Comparison of ENCODE assay signal across 9 cellular contexts in the genomic region with DNA sequence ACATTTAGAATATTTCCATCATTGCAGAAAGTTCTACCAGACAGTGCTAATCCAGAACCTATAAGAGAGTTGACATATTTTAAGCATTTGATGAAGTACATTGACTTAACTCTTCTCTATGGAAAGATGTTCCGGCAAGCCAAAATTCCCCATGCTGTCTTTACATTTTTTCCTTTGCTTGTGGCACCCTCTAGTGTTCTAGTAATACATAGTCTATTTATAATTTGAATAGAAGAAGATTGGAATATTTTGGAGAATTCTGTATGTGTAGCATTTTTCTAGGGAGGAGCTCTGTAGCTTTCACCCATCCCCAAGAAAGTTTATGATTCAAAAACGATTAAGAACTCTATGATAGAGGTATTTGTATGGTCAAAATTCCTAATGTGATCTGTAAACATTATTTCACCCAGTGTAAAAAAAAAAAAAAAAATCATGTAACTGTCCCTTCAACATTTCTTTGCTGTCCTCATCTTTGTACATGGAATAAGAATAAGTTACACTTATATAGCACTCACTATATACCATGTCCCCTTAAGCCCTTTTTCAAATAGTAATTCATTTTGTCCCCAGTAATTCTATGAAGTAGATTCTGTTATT. TPM values are rescaled to one million over a fixed set of nuclear protein-coding genes. Genes with fewer than 3 reads are reported as not detected.
DNase-seq lines count a peak whose midpoint lies in the region; ATAC-seq and TF ChIP-seq lines count a peak whose summit lies in the region.
"Had no signal": no experiment of that assay in that cellular context is flagged by ENCODE, and none has a peak within 500 bp of the region (broad histone marks: within the 10 kb centered on the region; RNA-seq: fewer than 3 reads in every experiment).

No MANE protein-coding gene starts in this region.

- CTCF ChIA-PET in IMR-90 (lab: Yijun Ruan, JAX) = interaction anchor here (0.6 to 2.5 kb wide), 6 partner anchors 26 to 431 kb away, joined by 3 to 12 read pairs (median 4); no protein-coding TSS in a partner anchor

- ATAC-seq in IMR-90 (ENCODE audit: low read depth) = peak; percentile 55
- no peak for ATAC-seq in mucosa of descending colon
- ATAC-seq in HG03135 (IDR thresholded peaks at IDR 0.05; ENCODE audit: unreplicated experiment) = no peak

- H3K4me2 ChIP-seq in IMR-90 (ENCODE audit: low read depth, low read length) = no peak overlapping the region

- in situ Hi-C loops in IMR-90 (cut with MboI; ENCODE audit: low sequenced_read_pairs) = loop anchor here (10.0 kb wide), 1 partner anchor 430 kb away; no protein-coding TSS in a partner anchor

- no peak overlapping the region for H4K91ac ChIP-seq in IMR-90 (ENCODE audit: insufficient read depth, low read depth, low read length)

- H3K79me1 ChIP-seq in IMR-90 (ENCODE audit: low read depth in 1 of 2, low read length in 2 of 2) = peaks cover 34 to 40% of the 10 kb centered on the region in 2 experiments

- no peak overlapping the region for H3K56ac ChIP-seq in IMR-90 (ENCODE audit: extremely low read depth, insufficient read depth, low read length)

- H3K4me1 ChIP-seq in IMR-90 (ENCODE audit: control insufficient read depth, insufficient read depth, low read length) = peaks cover 12% of the 10 kb centered on the region
- no peaks in the 10 kb centered on the region for H3K4me1 ChIP-seq in Peyer's patch
- H3K4me1 ChIP-seq in mucosa of descending colon (ENCODE audit: low read depth) = no peaks in the 10 kb centered on the region

- TF ChIP-seq CTCF in C4-2B (conservative IDR thresholded peaks at IDR 0.05) (peak; percentile 83), IMR-90 (conservative IDR thresholded peaks at IDR 0.05; ENCODE audit: low read depth, low read length) (peak; percentile 67), Peyer's patch (IDR thresholded peaks at IDR 0.05) (peak in 4 of 6 experiments; percentile 25 to 56 (median 44)), retinal pigment epithelial cell (conservative IDR thresholded peaks at IDR 0.05; ENCODE audit: low read depth, low read length) (peak; percentile 48), mucosa of descending colon (IDR thresholded peaks at IDR 0.05) (no peak)

- no peaks in the 10 kb centered on the region for H3K9me1 ChIP-seq in IMR-90 (ENCODE audit: insufficient read depth, low read length)

- no peak overlapping the region for H2AFZ ChIP-seq in IMR-90 (replicated peaks; ENCODE audit: low read length, poor library complexity)

- no peak overlapping the region for H3K18ac ChIP-seq in IMR-90 (ENCODE audit: low read depth, low read length)

- dilution Hi-C loops in IMR-90 (cut with HindIII; ENCODE audit: low sequenced_read_pairs, unreplicated experiment) = no loop called here

- no peak overlapping the region for H3K9ac ChIP-seq in IMR-90 (ENCODE audit: low read depth, low read length)

- H3K9me3 ChIP-seq in IMR-90 (ENCODE audit: control insufficient read depth, insufficient read depth, low read length) = no peaks in the 10 kb centered on the region
- H3K9me3 ChIP-seq in Peyer's patch = no peaks in the 10 kb centered on the region
- no peaks in the 10 kb centered on the region for H3K9me3 ChIP-seq in mucosa of descending colon

- WGBS in IMR-90 (ENCODE audit: extremely low coverage in 2 of 2, insufficient read length in 1 of 2), 2 experiments = no CpG with 5 or more reads among the region's 2 CpGs

- POLR2A ChIA-PET in IMR-90 (lab: Charles Lee; ENCODE audit: unreplicated experiment) = no interaction called here

- peak; percentile 68 for DNase-seq in IMR-90
- no peak for DNase-seq in Peyer's patch
- peak; percentile 47 for DNase-seq in fibroblast of gingiva (ENCODE audit: low read depth)
- peak; percentile 6 for DNase-seq in retinal pigment epithelial cell (ENCODE audit: low read depth)
- no peak for DNase-seq in mucosa of descending colon
- DNase-seq in GM19238 (ENCODE audit: insufficient read length, low spot score) = no peak

- H2AK9ac ChIP-seq in IMR-90 (replicated peaks; ENCODE audit: low read depth, low read length, poor library complexity) = no peak overlapping the region

- TF ChIP-seq POLR2A in IMR-90 (IDR thresholded peaks at IDR 0.05; ENCODE audit: low read depth, low read length) (no peak), Peyer's patch (IDR thresholded peaks at IDR 0.05) (no peak)

- H2BK20ac ChIP-seq in IMR-90 (ENCODE audit: low read depth, low read length) = no peak overlapping the region

- no peak overlapping the region for H4K5ac ChIP-seq in IMR-90 (ENCODE audit: low read depth, low read length)

- no peak overlapping the region for H3K4ac ChIP-seq in IMR-90 (ENCODE audit: low read depth, low read length)

- H2BK15ac ChIP-seq in IMR-90 (ENCODE audit: low read depth, low read length) = no peak overlapping the region

- H3K27me3 ChIP-seq in IMR-90 (ENCODE audit: control insufficient read depth, insufficient read depth, low read length) (no peaks in the 10 kb centered on the region), Peyer's patch (no peaks in the 10 kb centered on the region)

- no TSS peak for BruUV-seq in IMR-90 (replicated peaks; lab: Mats Ljungman, UMichigan)

- H3K23ac ChIP-seq in IMR-90 (ENCODE audit: low read depth, low read length) = no peak overlapping the region

- 0 out of 2 replicates have a peak, but pooled peaks cover 4% of the 10 kb centered on the region for H4K20me1 ChIP-seq in IMR-90 (ENCODE audit: insufficient read depth, low read length)

- no peak overlapping the region for H3K14ac ChIP-seq in IMR-90 (replicated peaks; ENCODE audit: low read depth, low read length)

- no peak overlapping the region for H2BK5ac ChIP-seq in IMR-90 (ENCODE audit: low read depth, low read length, poor library complexity, severe bottlenecking)

- no peak overlapping the region for H3K4me3 ChIP-seq in IMR-90 (ENCODE audit: insufficient read depth, low read depth, low read length)
- no peak overlapping the region for H3K4me3 ChIP-seq in Peyer's patch
- H3K4me3 ChIP-seq in retinal pigment epithelial cell (ENCODE audit: low read length) = no peak overlapping the region
- no peak overlapping the region for H3K4me3 ChIP-seq in mucosa of descending colon

- peak; percentile 73 for TF ChIP-seq RAD21 in IMR-90 (IDR thresholded peaks at IDR 0.05; ENCODE audit: low read length)

- H4K8ac ChIP-seq in IMR-90 (ENCODE audit: low read depth in 2 of 2, low read length in 2 of 2) = no peak overlapping the region

- no peak overlapping the region for H2AK5ac ChIP-seq in IMR-90 (ENCODE audit: low read depth, low read length)

- H3K36me3 ChIP-seq in IMR-90 (ENCODE audit: control insufficient read depth, insufficient read depth, low read length) (no peaks in the 10 kb centered on the region), Peyer's patch (no peaks in the 10 kb centered on the region), mucosa of descending colon (ENCODE audit: low read depth) (no peaks in the 10 kb centered on the region)

- intact Hi-C loops in IMR-90 (cut with micrococcal nuclease) = loop anchor here (1.0 to 2.0 kb wide), 2 partner anchors 277 to 426 kb away; no protein-coding TSS in a partner anchor
- intact Hi-C loops in mucosa of descending colon (cut with DNase I, micrococcal nuclease) = no loop called here

- no peak overlapping the region for H2BK120ac ChIP-seq in IMR-90 (ENCODE audit: low read depth, low read length)

- H3K27ac ChIP-seq in C4-2B = no peak overlapping the region
- H3K27ac ChIP-seq in IMR-90 (ENCODE audit: insufficient read depth, low read length) = no peak overlapping the region
- no peak overlapping the region for H3K27ac ChIP-seq in Peyer's patch
- H3K27ac ChIP-seq: epithelial cell of prostate had no signal

TF ChIP-seq in IMR-90, 13 proteins besides CTCF, POLR2A, EP300 and RAD21:
- TF ChIP-seq SMC3 (IDR thresholded peaks at IDR 0.05; ENCODE audit: low read depth, low read length) = peak; percentile 52
- TF ChIP-seq, protein P1, sequence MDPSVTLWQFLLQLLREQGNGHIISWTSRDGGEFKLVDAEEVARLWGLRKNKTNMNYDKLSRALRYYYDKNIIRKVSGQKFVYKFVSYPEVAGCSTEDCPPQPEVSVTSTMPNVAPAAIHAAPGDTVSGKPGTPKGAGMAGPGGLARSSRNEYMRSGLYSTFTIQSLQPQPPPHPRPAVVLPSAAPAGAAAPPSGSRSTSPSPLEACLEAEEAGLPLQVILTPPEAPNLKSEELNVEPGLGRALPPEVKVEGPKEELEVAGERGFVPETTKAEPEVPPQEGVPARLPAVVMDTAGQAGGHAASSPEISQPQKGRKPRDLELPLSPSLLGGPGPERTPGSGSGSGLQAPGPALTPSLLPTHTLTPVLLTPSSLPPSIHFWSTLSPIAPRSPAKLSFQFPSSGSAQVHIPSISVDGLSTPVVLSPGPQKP (IDR thresholded peaks at IDR 0.05; ENCODE audit: borderline replicate concordance, low read depth, low read length) = no peak

RNA-seq across cellular contexts. Expression of a gene that starts 33.2 kb away (rescaled TPM):
- total RNA-seq in IMR-90 (2012; rRNA removed) (12.2 and 15.8 TPM in 2 replicates), Peyer's patch (10 to 100 TPM; 11.2 to 27.2 (median 16.5) TPM), mucosa of descending colon (10 to 100 TPM; 13.3 to 21.8 (median 17.4) TPM)
- polyA plus RNA-seq in IMR-90 (2012; rRNA removed) = 7.8 and 11.4 TPM in 2 replicates
- 4.4 and 5.5 TPM in 2 replicates for polyA plus RNA-seq in IMR-90 (2012; cell fraction: cytosol; rRNA removed)
- polyA plus RNA-seq in IMR-90 (2012; cell fraction: nucleus; rRNA removed; ENCODE audit: low replicate concordance) = 14.2 and 21.3 TPM in 2 replicates

Comparison
In these comparisons a context has a peak if more than half of its experiments do, and no peak if none do; other contexts are left out.
1. DNase-seq: peak in IMR-90 (single experiment), fibroblast of gingiva (single experiment) and retinal pigment epithelial cell (single experiment); none in Peyer's patch (0 of 3), mucosa of descending colon (0 of 3) and GM19238 (single experiment).